In the genomic region with DNA sequence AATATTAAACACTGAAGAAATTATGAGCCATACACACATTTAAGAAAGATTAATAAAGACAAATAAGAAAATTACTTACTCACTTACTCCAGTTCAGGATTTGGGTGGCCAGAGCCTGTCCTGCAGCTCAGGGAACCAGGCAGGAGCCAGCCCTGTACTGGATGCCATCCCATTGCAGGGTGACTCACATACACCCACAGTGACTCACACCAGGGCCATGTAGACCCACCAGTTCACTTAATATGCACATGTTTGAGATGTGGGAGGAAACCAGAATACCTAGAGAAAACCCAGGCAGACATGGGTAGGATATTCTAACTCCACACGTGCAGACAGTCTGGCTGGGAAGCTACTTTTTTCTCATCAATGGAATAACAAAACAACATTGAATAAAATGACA, we compare ENCODE assay signal across 9 cellular contexts. TPM values are rescaled to one million over a fixed set of nuclear protein-coding genes. Genes with fewer than 3 reads are reported as not detected.
DNase-seq lines count a peak whose midpoint lies in the region; ATAC-seq and TF ChIP-seq lines count a peak whose summit lies in the region.
"Had no signal": no experiment of that assay in that cellular context is flagged by ENCODE, and none has a peak within 500 bp of the region (broad histone marks: within the 10 kb centered on the region; RNA-seq: fewer than 3 reads in every experiment).

No MANE protein-coding gene starts in this region.

- peak; percentile 92 for ATAC-seq in activated CD4-positive, alpha-beta T cell treated with anti-CD3 and anti-CD28 coated beads for 36 hours
- no peak for ATAC-seq in GM21529 (IDR thresholded peaks at IDR 0.05; ENCODE audit: unreplicated experiment)
- no peak for ATAC-seq in HG03159 (IDR thresholded peaks at IDR 0.05; ENCODE audit: unreplicated experiment)

- intact Hi-C loops in activated CD4-positive, alpha-beta T cell treated with anti-CD3 and anti-CD28 coated beads for 36 hours (cut with DNase I, micrococcal nuclease): no loop called here

- H3K4me3 ChIP-seq in NB4 (ENCODE audit: low read depth, low read length): no peak overlapping the region
- H3K4me3 ChIP-seq in epithelial cell of proximal tubule (ENCODE audit: low read depth, low read length): no peak overlapping the region
- H3K4me3 ChIP-seq: BLaER1 had no signal

- H3K9me3 Mint-ChIP-seq in activated CD4-positive, alpha-beta T cell treated with anti-CD3 and anti-CD28 coated beads for 36 hours (ENCODE audit: low read depth): no peaks in the 10 kb centered on the region

- DNase-seq in activated CD4-positive, alpha-beta T cell treated with anti-CD3 and anti-CD28 coated beads for 36 hours: peak; percentile 39
- no peak for DNase-seq in activated CD4-positive, alpha-beta T cell treated with anti-CD3 and anti-CD28 coated beads, Interleukin-2, amount 50 U/mL, for 1 hour
- DNase-seq in NB4 (ENCODE audit: low read depth): peak; percentile 84
- DNase-seq in epithelial cell of proximal tubule (ENCODE audit: low read depth): peak; percentile 51
- DNase-seq in stimulated activated CD4-positive, alpha-beta T cell treated with anti-CD3 and anti-CD28 coated beads, Interleukin-4, amount 100 ng/mL, for 24 hours: peak; percentile 16
- no peak for DNase-seq in OCI-M1 (lab: John Stamatoyannopoulos, UW)

- H3K27me3 Mint-ChIP-seq in activated CD4-positive, alpha-beta T cell treated with anti-CD3 and anti-CD28 coated beads for 36 hours: peaks cover 17% of the 10 kb centered on the region

- POLR2A ChIA-PET in activated CD4-positive, alpha-beta T cell treated with anti-CD3 and anti-CD28 coated beads for 36 hours (lab: Charles Lee): no interaction called here

- no peak overlapping the region for H3K4me3 Mint-ChIP-seq in activated CD4-positive, alpha-beta T cell treated with anti-CD3 and anti-CD28 coated beads for 36 hours

- no peak overlapping the region for H3K27ac Mint-ChIP-seq in activated CD4-positive, alpha-beta T cell treated with anti-CD3 and anti-CD28 coated beads for 36 hours

- no peak for TF ChIP-seq POLR2A in NB4 (IDR thresholded peaks at IDR 0.05; ENCODE audit: extremely low read depth, insufficient read length)

- TF ChIP-seq CTCF in NB4 (IDR thresholded peaks at IDR 0.05; ENCODE audit: low read depth, low read length): no peak
- no peak for TF ChIP-seq CTCF in epithelial cell of proximal tubule (conservative IDR thresholded peaks at IDR 0.05; ENCODE audit: low read depth, low read length)

- no peaks in the 10 kb centered on the region for H3K4me1 Mint-ChIP-seq in activated CD4-positive, alpha-beta T cell treated with anti-CD3 and anti-CD28 coated beads for 36 hours

- H3K36me3 Mint-ChIP-seq in activated CD4-positive, alpha-beta T cell treated with anti-CD3 and anti-CD28 coated beads for 36 hours (ENCODE audit: low read depth): no peaks in the 10 kb centered on the region

- CTCF ChIA-PET in activated CD4-positive, alpha-beta T cell treated with anti-CD3 and anti-CD28 coated beads for 36 hours (lab: Charles Lee): interaction anchor here (1.1 kb wide), 1 partner anchor 111 kb away, joined by 3 read pairs; no protein-coding TSS in a partner anchor

RNA-seq across cellular contexts. Expression of a gene that starts 49.6 kb away (rescaled TPM):
- under 1 TPM in 1 of 2 experiments, not detected in 1; 0.09 TPM for total RNA-seq in activated CD4-positive, alpha-beta T cell treated with anti-CD3 and anti-CD28 coated beads for 36 hours
- total RNA-seq in epithelial cell of proximal tubule: 2.6 and 3.3 TPM in 2 replicates

Comparison
In these comparisons a context has a peak if more than half of its experiments do, and no peak if none do; other contexts are left out.
1. DNase-seq: peak in activated CD4-positive, alpha-beta T cell treated with anti-CD3 and anti-CD28 coated beads for 36 hours (single experiment), NB4 (single experiment), epithelial cell of proximal tubule (single experiment) and stimulated activated CD4-positive, alpha-beta T cell treated with anti-CD3 and anti-CD28 coated beads, Interleukin-4, amount 100 ng/mL, for 24 hours (single experiment); none in activated CD4-positive, alpha-beta T cell treated with anti-CD3 and anti-CD28 coated beads, Interleukin-2, amount 50 U/mL, for 1 hour (single experiment) and OCI-M1 (single experiment).